18 cellular contexts compared by ENCODE assay signal in the genomic region with DNA sequence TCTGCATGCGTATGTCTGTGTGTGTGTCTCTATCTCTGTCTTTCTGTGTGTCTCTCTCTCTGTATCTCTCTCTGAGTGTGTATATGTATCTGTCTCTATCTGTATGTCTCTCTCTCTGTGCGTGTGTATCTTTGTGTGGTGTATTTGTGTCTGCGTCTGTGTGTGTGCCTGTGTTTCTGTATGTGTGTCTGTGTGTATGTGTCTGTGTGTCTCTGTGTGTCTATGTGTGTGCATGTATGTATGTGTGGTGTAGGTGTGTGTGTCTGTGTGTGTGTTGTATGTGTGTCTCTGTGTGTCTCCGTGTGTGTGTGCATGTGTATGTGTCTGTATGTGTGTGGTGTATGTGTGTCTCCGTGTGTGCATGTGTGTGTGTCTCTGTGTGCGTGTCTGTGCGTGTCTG.
DNase-seq lines count a peak whose midpoint lies in the region; ATAC-seq, FAIRE-seq and TF ChIP-seq lines count a peak whose summit lies in the region.
"Had no signal": no experiment of that assay in that cellular context is flagged by ENCODE, and none has a peak within 500 bp of the region (broad histone marks: within the 10 kb centered on the region; RNA-seq: fewer than 3 reads in every experiment).

No MANE protein-coding gene starts in this region.

- no TSS peak for BruUV-seq in GM12878 (replicated peaks; lab: Mats Ljungman, UMichigan)

- H3K56ac ChIP-seq in mesendoderm (ENCODE audit: low read length), result peak overlapping the region; percentile 60

- H3K4me2 ChIP-seq in GM12878 (ENCODE audit: control insufficient read depth, insufficient read depth) (no peak overlapping the region), mesendoderm (ENCODE audit: low read length) (no peak overlapping the region)
- H3K4me2 ChIP-seq: KMS-11 had no signal

- no peak overlapping the region for H3K18ac ChIP-seq in mesendoderm (ENCODE audit: low read length)

- no peak for ATAC-seq in GM12878

- H3K4me3 Mint-ChIP-seq in progenitor cell of endocrine pancreas (ENCODE audit: low read depth), result no peak overlapping the region
- H3K4me3 Mint-ChIP-seq: B cell; CD4-positive, alpha-beta T cell; IgD-negative memory B cell had no signal

- TF ChIP-seq CTCF in HEK293 (tag by site-specific recombination; IDR thresholded peaks at IDR 0.05) (no peak), GM12878 (IDR thresholded peaks at IDR 0.05 in 2 of 3, conservative IDR thresholded peaks at IDR 0.05 in 1 of 3; ENCODE audit: control insufficient read depth in 2 of 3, extremely low read depth in 1 of 3, insufficient read depth in 1 of 3, low read depth in 3 of 3, low read length in 3 of 3) (no peak), progenitor cell of endocrine pancreas (IDR thresholded peaks at IDR 0.05; ENCODE audit: unreplicated experiment) (no peak)

- POLR2A ChIA-PET in HEK293 (lab: Yijun Ruan, JAX), result no interaction called here
- POLR2A ChIA-PET in GM12878 (lab: Charles Lee), result no interaction called here

- no peak overlapping the region for H4K8ac ChIP-seq in mesendoderm (ENCODE audit: low read depth, low read length)

- H4K5ac ChIP-seq in mesendoderm (ENCODE audit: low read length), result no peak overlapping the region

- WGBS in GM12878 (ENCODE audit: insufficient coverage, insufficient replicate concordance, low lambda C conversion rate, missing lambda C conversion rate), result 56% methylated on average over 7 of the region's 7 CpGs
- WGBS in mesendoderm (ENCODE audit: extremely low coverage, insufficient coverage, low lambda C conversion rate), result no CpG with 5 or more reads among the region's 7 CpGs

- H3K4ac ChIP-seq in mesendoderm (ENCODE audit: low read depth, low read length), result no peak overlapping the region

- in situ Hi-C loops in GM12878 (cut with MboI), result no loop called here

- H3K4me3 ChIP-seq in HEK293 (ENCODE audit: low read depth, low read length) (no peak overlapping the region), GM12878 (no peak overlapping the region), mesendoderm (ENCODE audit: low read length) (no peak overlapping the region)
- H3K4me3 ChIP-seq: HAP-1 had no signal

- RAD21 ChIA-PET in GM12878 (lab: Charles Lee; ENCODE audit: unreplicated experiment), result no interaction called here

- peak overlapping the region; percentile 41 for H2BK5ac ChIP-seq in mesendoderm (ENCODE audit: low read length)

- H3K27ac Mint-ChIP-seq in progenitor cell of endocrine pancreas, result peak overlapping the region; percentile 1
- H3K27ac Mint-ChIP-seq: B cell; CD4-positive, alpha-beta T cell; IgD-negative memory B cell had no signal

- peak overlapping the region; percentile 96 for H2AK5ac ChIP-seq in mesendoderm (ENCODE audit: low read length)

- H3K4me1 ChIP-seq in HEK293 (ENCODE audit: control insufficient read depth, insufficient read depth, low read length), result peaks cover 33% of the 10 kb centered on the region
- H3K4me1 ChIP-seq in GM12878 (ENCODE audit: control insufficient read depth, insufficient read depth, low read length), result no peaks in the 10 kb centered on the region
- H3K4me1 ChIP-seq in mesendoderm (ENCODE audit: control insufficient read depth, low read depth, low read length), result no peaks in the 10 kb centered on the region
- H3K4me1 ChIP-seq: HAP-1 had no signal

- no peaks in the 10 kb centered on the region for H3K79me1 ChIP-seq in mesendoderm (ENCODE audit: low read length)

- H3K27me3 ChIP-seq in GM12878 (replicated peaks in 1 of 2; ENCODE audit: control insufficient read depth in 2 of 2, insufficient read depth in 2 of 2, low read length in 1 of 2) (peaks cover 4% of the 10 kb centered on the region in 2 experiments; a peak in 3 of 4 replicates), mesendoderm (ENCODE audit: insufficient read depth, low read length, poor library complexity) (no peaks in the 10 kb centered on the region)

- CTCF ChIA-PET in HEK293 (lab: Yijun Ruan, JAX), result no interaction called here
- CTCF ChIA-PET in GM12878 (lab: Yijun Ruan, JAX), result no interaction called here

- H3K9me3 ChIP-seq in HEK293 (ENCODE audit: control insufficient read depth, insufficient read depth, low read depth, low read length) (no peaks in the 10 kb centered on the region), GM12878 (replicated peaks; ENCODE audit: control insufficient read depth, insufficient read depth, low read length) (no peaks in the 10 kb centered on the region)
- H3K9me3 ChIP-seq: HAP-1 had no signal

- TF ChIP-seq EP300 in GM12878 (IDR thresholded peaks at IDR 0.05; ENCODE audit: borderline replicate concordance in 1 of 2, control insufficient read depth in 1 of 2, low read depth in 2 of 2, low read length in 2 of 2), result no peak

- no peak overlapping the region for H2BK15ac ChIP-seq in mesendoderm (replicated peaks; ENCODE audit: low read depth)

- no peaks in the 10 kb centered on the region for H3K79me2 ChIP-seq in GM12878 (ENCODE audit: control insufficient read depth, insufficient read depth, low read length)
- no peaks in the 10 kb centered on the region for H3K79me2 ChIP-seq in mesendoderm (ENCODE audit: control insufficient read depth, insufficient read depth, low read length)

- TF ChIP-seq RAD21 in GM12878 (IDR thresholded peaks at IDR 0.05; ENCODE audit: insufficient read depth, low read depth, low read length), result no peak

- SMC1A ChIA-PET in GM12878 (lab: Charles Lee; ENCODE audit: uncharacterized antibody, unreplicated experiment), result no interaction called here

- peaks cover 29% of the 10 kb centered on the region for H3K4me1 Mint-ChIP-seq in progenitor cell of endocrine pancreas (ENCODE audit: low read depth)
- H3K4me1 Mint-ChIP-seq: B cell, IgD-negative memory B cell had no signal

- DNase-seq in GM12878 (ENCODE audit: low read depth, low spot score) (no peak), mesendoderm (no peak), progenitor cell of endocrine pancreas (ENCODE audit: low spot score, unreplicated experiment) (no peak), LoVo (ENCODE audit: low spot score) (no peak), NCI-H69 (lab: John Stamatoyannopoulos, UW) (no peak), NK-92 (lab: John Stamatoyannopoulos, UW; ENCODE audit: unreplicated experiment) (no peak)
- DNase-seq: C1 segment of cervical spinal cord; CD4-positive, alpha-beta T cell; DMS53; GF-D8; GOT3 had no signal

- TF ChIP-seq POLR2A in GM12878 (IDR thresholded peaks at IDR 0.05; ENCODE audit: low read depth, low read length), result no peak

- peak overlapping the region; percentile 45 for H3K23ac ChIP-seq in mesendoderm (ENCODE audit: low read length)

- H3K9ac ChIP-seq in GM12878 (ENCODE audit: control insufficient read depth, insufficient read depth, low read length) (no peak overlapping the region), mesendoderm (ENCODE audit: low read length) (no peak overlapping the region)
- H3K9ac ChIP-seq: KMS-11 had no signal

- H3K27ac ChIP-seq in HEK293 (ENCODE audit: extremely low read depth, low read depth, low read length), result peak overlapping the region; percentile 18; the same call in 1 of the 2 replicates
- no peak overlapping the region for H3K27ac ChIP-seq in GM12878 (ENCODE audit: control insufficient read depth, insufficient read depth)
- H3K27ac ChIP-seq in mesendoderm (ENCODE audit: low read depth, low read length), result no peak overlapping the region
- H3K27ac ChIP-seq: HL-60, KMS-11 had no signal

- H2AFZ ChIP-seq in GM12878 (ENCODE audit: control insufficient read depth, low read depth, low read length), result no peak overlapping the region

- no peaks in the 10 kb centered on the region for H3K36me3 ChIP-seq in HEK293 (ENCODE audit: control insufficient read depth in 2 of 2, insufficient read depth in 1 of 2, low read length in 2 of 2)
- H3K36me3 ChIP-seq in GM12878 (ENCODE audit: control insufficient read depth in 2 of 2, insufficient read depth in 2 of 2, low read length in 1 of 2), result no peaks in the 10 kb centered on the region
- H3K36me3 ChIP-seq in mesendoderm (ENCODE audit: control insufficient read depth, insufficient read depth, low read length), result no peaks in the 10 kb centered on the region
- H3K36me3 ChIP-seq: HAP-1 had no signal

- FAIRE-seq in GM12878 (lab: Jason Lieb, UNC), result no peak
- FAIRE-seq: A204.1 had no signal

- intact Hi-C loops in GM12878 (cut with micrococcal nuclease; ENCODE audit: unreplicated experiment), result no loop called here

- H4K20me1 ChIP-seq in GM12878 (ENCODE audit: control insufficient read depth, insufficient read depth), result no peaks in the 10 kb centered on the region

- no peaks in the 10 kb centered on the region for H3K9me3 Mint-ChIP-seq in progenitor cell of endocrine pancreas (ENCODE audit: low read depth)
- H3K9me3 Mint-ChIP-seq: CD4-positive, alpha-beta T cell; IgD-negative memory B cell had no signal

- no peak overlapping the region for H2BK120ac ChIP-seq in mesendoderm (ENCODE audit: low read depth, low read length)

- H3K27me3 Mint-ChIP-seq in progenitor cell of endocrine pancreas, result peaks cover 22% of the 10 kb centered on the region

- no peaks in the 10 kb centered on the region for H3K36me3 Mint-ChIP-seq in progenitor cell of endocrine pancreas (ENCODE audit: insufficient read depth)
- H3K36me3 Mint-ChIP-seq: IgD-negative memory B cell had no signal

TF ChIP-seq in HEK293, 187 proteins besides CTCF, POLR2A, EP300 and RAD21 (continues in another document):
- TF ChIP-seq, protein P1, sequence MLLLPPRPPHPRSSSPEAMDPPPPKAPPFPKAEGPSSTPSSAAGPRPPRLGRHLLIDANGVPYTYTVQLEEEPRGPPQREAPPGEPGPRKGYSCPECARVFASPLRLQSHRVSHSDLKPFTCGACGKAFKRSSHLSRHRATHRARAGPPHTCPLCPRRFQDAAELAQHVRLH (tag by site-specific recombination; IDR thresholded peaks at IDR 0.05), result 0 out of 2 replicates have a peak, but pooled peaks have one; percentile 13
- TF ChIP-seq ZNF585B (tag by site-specific recombination; IDR thresholded peaks at IDR 0.05), result no peak

TF ChIP-seq in GM12878, 131 proteins besides CTCF, POLR2A, EP300 and RAD21:
- TF ChIP-seq POU2F2 (IDR thresholded peaks at IDR 0.05; ENCODE audit: borderline replicate concordance, low read depth, low read length) (no peak), FOXK2 (IDR thresholded peaks at IDR 0.05) (0 out of 2 replicates have a peak, but pooled peaks have one; percentile 20), SPI1 (IDR thresholded peaks at IDR 0.05; ENCODE audit: borderline replicate concordance, insufficient read depth, low read depth, low read length) (no peak), NR2C2 (IDR thresholded peaks at IDR 0.05; ENCODE audit: borderline replicate concordance, control insufficient read depth, insufficient read length, low read depth) (peak; percentile 8)
TF ChIP-seq in GM12878: peak in this region for 2.
